Comparison of ENCODE assay signal across 16 cellular contexts in the genomic region with DNA sequence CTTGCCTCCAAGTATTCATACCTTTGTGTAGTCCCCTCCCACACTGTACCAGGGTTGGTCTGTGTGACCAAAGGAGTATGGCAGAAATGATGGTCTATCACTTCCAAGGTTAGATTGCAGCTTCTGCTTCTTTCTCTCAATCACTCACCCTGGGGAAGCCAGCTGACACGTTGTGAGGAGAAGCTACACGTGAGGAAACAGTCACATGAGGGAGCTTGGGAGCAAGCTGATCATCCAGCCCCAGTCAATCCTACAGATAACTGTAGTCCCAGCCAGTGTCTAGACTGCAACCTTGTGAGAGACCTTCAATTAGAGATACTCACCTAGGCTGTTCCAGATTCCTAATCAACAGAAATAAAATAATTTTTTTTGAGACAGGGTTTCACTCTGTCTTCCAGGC. TPM values are rescaled to one million over a fixed set of nuclear protein-coding genes. Genes with fewer than 3 reads are reported as not detected.
DNase-seq lines count a peak whose midpoint lies in the region; ATAC-seq and TF ChIP-seq lines count a peak whose summit lies in the region.
"Had no signal": no experiment of that assay in that cellular context is flagged by ENCODE, and none has a peak within 500 bp of the region (broad histone marks: within the 10 kb centered on the region; RNA-seq: fewer than 3 reads in every experiment).

No MANE protein-coding gene starts in this region.

- H2BK120ac ChIP-seq in mesendoderm (ENCODE audit: low read depth, low read length), result no peak overlapping the region

- no peak overlapping the region for H3K4ac ChIP-seq in mesendoderm (ENCODE audit: low read depth, low read length)

- intact Hi-C loops in left ventricle myocardium superior (cut with micrococcal nuclease), result no loop called here
- intact Hi-C loops in cardiac septum (cut with DNase I), result no loop called here
- intact Hi-C loops in adrenal gland (cut with DNase I), result no loop called here
- intact Hi-C loops in sigmoid colon (cut with DNase I), result no loop called here

- H3K36me3 ChIP-seq in adrenal gland (replicated peaks in 1 of 2) (no peaks in the 10 kb centered on the region), mesendoderm (ENCODE audit: control insufficient read depth, insufficient read depth, low read length) (no peaks in the 10 kb centered on the region), sigmoid colon (no peaks in the 10 kb centered on the region)
- H3K36me3 ChIP-seq: BLaER1 treated with 17β-estradiol and CSF1 and Interleukin-3, amounts not matched to agents 10 nM and 100 nM; SJCRH30 had no signal

- no peak overlapping the region for H4K5ac ChIP-seq in mesendoderm (ENCODE audit: low read length)

- H3K4me1 ChIP-seq in adrenal gland (replicated peaks in 1 of 2), result peaks cover 6 to 18% of the 10 kb centered on the region in 2 donors
- H3K4me1 ChIP-seq in mesendoderm (ENCODE audit: control insufficient read depth, low read depth, low read length), result no peaks in the 10 kb centered on the region
- H3K4me1 ChIP-seq in sigmoid colon, result no peaks in the 10 kb centered on the region

- no peak overlapping the region for H4K8ac ChIP-seq in mesendoderm (ENCODE audit: low read depth, low read length)

- H2BK5ac ChIP-seq in mesendoderm (ENCODE audit: low read length), result no peak overlapping the region

- TF ChIP-seq CTCF in adrenal gland (IDR thresholded peaks at IDR 0.05) (no peak), sigmoid colon (IDR thresholded peaks at IDR 0.05) (no peak)

- H3K4me2 ChIP-seq in mesendoderm (ENCODE audit: low read length), result no peak overlapping the region

- DNase-seq in left ventricle myocardium superior (no peak), cardiac septum (ENCODE audit: low spot score) (no peak), adrenal gland (peak in 6 of 7 donors; percentile 35 to 60 (median 50)), mesendoderm (peak; percentile 36), activated gamma-delta T cell (lab: John Stamatoyannopoulos, UW) (no peak), sigmoid colon (no peak)
- DNase-seq: DMS 273 treated with DMSO at 0.1 percent for 48 hours, MM.1S, NCI-H1105 treated with DMSO at 0.1 percent for 48 hours, NCI-H1694 treated with DMSO at 0.1 percent for 48 hours, NCI-H446, PC-3, SJCRH30 had no signal

- TF ChIP-seq POLR2A in adrenal gland (IDR thresholded peaks at IDR 0.05) (no peak), sigmoid colon (IDR thresholded peaks at IDR 0.05) (no peak)

- H3K9ac ChIP-seq in mesendoderm (ENCODE audit: low read length), result no peak overlapping the region
- H3K9ac ChIP-seq: BLaER1 treated with 17β-estradiol and CSF1 and Interleukin-3, amounts not matched to agents 10 nM and 100 nM had no signal

- no peak overlapping the region for H3K23ac ChIP-seq in mesendoderm (ENCODE audit: low read length)

- no peaks in the 10 kb centered on the region for H3K27me3 ChIP-seq in adrenal gland
- no peaks in the 10 kb centered on the region for H3K27me3 ChIP-seq in mesendoderm (ENCODE audit: insufficient read depth, low read length, poor library complexity)
- H3K27me3 ChIP-seq in sigmoid colon, result no peaks in the 10 kb centered on the region
- H3K27me3 ChIP-seq: BLaER1 treated with 17β-estradiol and CSF1 and Interleukin-3, amounts not matched to agents 10 nM and 100 nM; SJCRH30 had no signal

- no peak for TF ChIP-seq EP300 in sigmoid colon (IDR thresholded peaks at IDR 0.05)

- H3K56ac ChIP-seq in mesendoderm (ENCODE audit: low read length), result peak overlapping the region; percentile 49

- no peak overlapping the region for H3K4me3 ChIP-seq in adrenal gland
- no peak overlapping the region for H3K4me3 ChIP-seq in mesendoderm (ENCODE audit: low read length)
- H3K4me3 ChIP-seq in sigmoid colon, result no peak overlapping the region
- H3K4me3 ChIP-seq: BLaER1 treated with 17β-estradiol and CSF1 and Interleukin-3, amounts not matched to agents 10 nM and 100 nM; SJCRH30 had no signal

- H3K79me1 ChIP-seq in mesendoderm (ENCODE audit: low read length), result no peaks in the 10 kb centered on the region

- H3K9me3 ChIP-seq in adrenal gland (replicated peaks in 1 of 3) (no peaks in the 10 kb centered on the region), sigmoid colon (no peaks in the 10 kb centered on the region)
- H3K9me3 ChIP-seq: BLaER1 treated with 17β-estradiol and CSF1 and Interleukin-3, amounts not matched to agents 10 nM and 100 nM; SJCRH30 had no signal

- no peaks in the 10 kb centered on the region for H3K79me2 ChIP-seq in mesendoderm (ENCODE audit: control insufficient read depth, insufficient read depth, low read length)

- H3K18ac ChIP-seq in mesendoderm (ENCODE audit: low read length), result no peak overlapping the region

- ATAC-seq in left ventricle myocardium superior, result peak; percentile 31
- no peak for ATAC-seq in HG02973 (IDR thresholded peaks at IDR 0.05; ENCODE audit: unreplicated experiment)
- ATAC-seq in HG03280 (IDR thresholded peaks at IDR 0.05; ENCODE audit: unreplicated experiment), result no peak
- ATAC-seq: PC-3 had no signal

- H3K27ac ChIP-seq in adrenal gland (peak overlapping the region in 2 of 5 donors; percentile 45 to 71), mesendoderm (ENCODE audit: low read depth, low read length) (no peak overlapping the region), sigmoid colon (no peak overlapping the region)
- H3K27ac ChIP-seq: SJCRH30 had no signal

- H2AK5ac ChIP-seq in mesendoderm (ENCODE audit: low read length), result no peak overlapping the region

- H2BK15ac ChIP-seq in mesendoderm (replicated peaks; ENCODE audit: low read depth), result no peak overlapping the region

- 13 to 28% (median 26%) methylated on average over 2 of the region's 2 CpGs for WGBS in adrenal gland, 4 donors
- WGBS in mesendoderm (ENCODE audit: extremely low coverage, insufficient coverage, low lambda C conversion rate), result no CpG with 5 or more reads among the region's 2 CpGs
- 20 to 45% methylated on average over 2 of the region's 2 CpGs for WGBS in sigmoid colon, 2 donors

RNA-seq across cellular contexts. Expression of gene ZNF774, which starts 6.2 kb away (rescaled TPM):
- total RNA-seq in left ventricle myocardium superior, result 4.9 TPM
- total RNA-seq in cardiac septum, result 5.6 TPM
- total RNA-seq in adrenal gland, result 10 to 100 TPM in 2 of 8 donors, 1 to 10 TPM in 6; 3.3 to 21.4 (median 6.6) TPM
- 1 to 10 TPM; 1.0 to 5.7 (median 1.8) TPM for polyA plus RNA-seq in adrenal gland
- polyA plus RNA-seq in mesendoderm (2013, experiment 1 of 2), result 0.90 TPM
- polyA plus RNA-seq in mesendoderm (2013, experiment 2 of 2), result 1.0 TPM
- total RNA-seq in sigmoid colon, result 1 to 10 TPM; 1.5 to 4.3 (median 2.5) TPM
- 1 to 10 TPM; 1.4 to 4.0 (median 1.8) TPM for polyA plus RNA-seq in sigmoid colon

RNA-seq across cellular contexts. Expression of gene IQGAP1, which starts 42.2 kb away (rescaled TPM):
- total RNA-seq in left ventricle myocardium superior (35.4 TPM), cardiac septum (45.6 TPM), adrenal gland (100 to 1,000 TPM; 122 to 261 (median 162) TPM), sigmoid colon (100 to 1,000 TPM; 135 to 283 (median 183) TPM)
- polyA plus RNA-seq in adrenal gland (100 to 1,000 TPM in 1 of 3 donors, 10 to 100 TPM in 2; 34.3 to 195 (median 57.7) TPM), sigmoid colon (100 to 1,000 TPM in 1 of 3 donors, 10 to 100 TPM in 2; 96.7 to 120 (median 97.6) TPM)
- polyA plus RNA-seq in mesendoderm (2013, experiment 1 of 2), result 126 TPM
- polyA plus RNA-seq in mesendoderm (2013, experiment 2 of 2), result 136 TPM

Comparison
In these comparisons a context has a peak if more than half of its experiments do, and no peak if none do; other contexts are left out.
1. DNase-seq: peak in adrenal gland (6 of 7) and mesendoderm (single experiment); none in left ventricle myocardium superior (single experiment), cardiac septum (single experiment), activated gamma-delta T cell (single experiment) and sigmoid colon (single experiment).